In genomic region chr16:2126161-2126743, GRCh38 we compare ENCODE assay signal across 1 cellular context.
TF ChIP-seq lines count a peak whose summit lies in the region.

No MANE protein-coding gene starts in this region.

TF ChIP-seq in K562, 482 proteins besides CTCF, POLR2A, EP300 and RAD21:
- 0 out of 2 replicates have a peak, but pooled peaks have one; percentile 28 for TF ChIP-seq POLR2G (IDR thresholded peaks at IDR 0.05; ENCODE audit: low read depth, low read length)
